33 cellular contexts compared by ENCODE assay signal in the genomic region with DNA sequence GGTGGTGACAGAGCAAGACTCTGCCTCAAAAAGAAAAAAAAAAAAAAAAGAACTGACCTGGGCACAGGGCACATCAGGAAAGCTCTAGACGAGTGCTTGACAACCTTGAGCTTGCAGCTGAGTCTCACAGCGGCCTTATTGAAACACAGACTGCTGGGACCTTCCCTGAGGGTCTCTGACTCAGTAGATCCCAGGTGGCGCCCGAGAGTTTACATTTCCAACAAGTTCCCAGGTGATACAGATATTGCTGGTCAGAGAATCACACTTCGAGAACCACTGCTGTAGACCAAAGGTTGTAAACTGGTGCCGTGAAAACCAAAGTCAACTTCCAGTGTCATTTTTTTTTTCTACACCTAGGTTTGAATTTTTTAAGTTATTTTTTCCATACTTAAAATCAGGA.
"Had no signal": no experiment of that assay in that cellular context is flagged by ENCODE, and none has a peak within 500 bp of the region (broad histone marks: within the 10 kb centered on the region; RNA-seq: fewer than 3 reads in every experiment).

No MANE protein-coding gene starts in this region.

- DNase-seq: activated CD4-positive, alpha-beta T cell treated with anti-CD3 and anti-CD28 coated beads, Interleukin-2, amount 10 ng/mL, durations not matched to agents 24 days and 14 days; activated CD4-positive, alpha-beta T cell treated with anti-CD3 and anti-CD28 coated beads, Interleukin-2, amount 50 U/mL, for 4 hours; activated CD8-positive, alpha-beta T cell treated with anti-CD3 and anti-CD28 coated beads for 36 hours; activated effector memory CD4-positive, alpha-beta T cell treated with anti-CD3 and anti-CD28 coated beads, Interleukin-2, amount 50 U/mL, for 16 hours; activated naive CD4-positive, alpha-beta T cell; activated naive CD4-positive, alpha-beta T cell treated with anti-CD3 and anti-CD28 coated beads, Interleukin-2, amount 50 U/mL, for 16 hours; activated naive CD8-positive, alpha-beta T cell treated with anti-CD3 and anti-CD28 coated beads for 36 hours; activated T-cell treated with anti-CD3 and anti-CD28 coated beads, Interleukin-2, amount 50 U/mL, for 1 hour; activated T-cell treated with anti-CD3 and anti-CD28 coated beads, Interleukin-2, amount 50 U/mL, for 72 hours; amniotic stem cell; aorta; brain microvascular endothelial cell; central memory CD4-positive, alpha-beta T cell; NCI-H1105; NCI-H1417 treated with DMSO at 0.1 percent for 48 hours; NCI-H2029 treated with DMSO at 0.1 percent for 48 hours; NCI-H2107; NCI-H2171; NCI-H510A; NCI-H526; NCI-H748 treated with DMSO at 0.1 percent for 48 hours; PC-9; SIG-M5; SW 1271; T-helper 1 cell; T-helper 2 cell; T-helper 9 cell; WERI-Rb-1 had no signal

- H2AFZ ChIP-seq: PC-9 had no signal

- H3K4me2 ChIP-seq: KMS-11, PC-9 had no signal

- H3K36me3 ChIP-seq: brain microvascular endothelial cell, WERI-Rb-1 had no signal

- H3K9ac ChIP-seq: KMS-11 had no signal

- H3K27ac ChIP-seq: brain microvascular endothelial cell, KMS-11, PC-9, RWPE1, WERI-Rb-1 had no signal

- H3K27me3 ChIP-seq: brain microvascular endothelial cell had no signal

- ATAC-seq: activated CD8-positive, alpha-beta T cell treated with anti-CD3 and anti-CD28 coated beads for 36 hours; activated T-cell treated with anti-CD3 and anti-CD28 coated beads, Interleukin-2, amount 50 U/mL, for 72 hours; activated T-helper 17 cell treated with anti-CD3 and anti-CD28 coated beads, Interleukin-2, amount 50 U/mL, for 72 hours; Right ventricle myocardium inferior had no signal

- H3K4me3 ChIP-seq: PC-9 had no signal

- FAIRE-seq: RCC 7860 had no signal
